ENCODE assay signal across 18 cellular contexts in the genomic region with DNA sequence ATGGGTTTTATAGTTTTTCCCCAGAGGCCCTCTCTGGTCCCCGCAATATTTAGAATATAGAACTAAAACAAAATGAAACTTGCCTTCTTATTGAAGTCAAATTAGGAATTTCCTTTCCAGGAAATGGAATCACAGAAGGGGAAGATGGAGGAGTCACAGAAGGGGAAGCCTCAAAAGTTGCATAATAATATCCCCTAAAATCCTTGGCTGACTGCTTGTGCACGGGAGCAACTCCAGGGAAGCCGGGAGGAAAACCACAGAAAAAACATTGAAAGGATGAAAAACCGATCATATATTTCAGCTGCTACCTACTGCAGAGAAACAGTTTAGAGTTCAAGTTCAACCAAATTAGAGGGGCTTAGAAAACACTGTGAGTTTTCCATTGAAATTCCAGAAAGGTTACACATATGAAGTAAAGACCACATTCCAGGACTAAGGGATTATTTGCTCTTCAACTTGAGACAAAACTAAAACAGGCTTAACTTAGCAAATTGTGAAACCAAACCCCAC.
"Had no signal": no experiment of that assay in that cellular context is flagged by ENCODE, and none has a peak within 500 bp of the region (broad histone marks: within the 10 kb centered on the region; RNA-seq: fewer than 3 reads in every experiment).

No MANE protein-coding gene starts in this region.

- H3K4me3 Mint-ChIP-seq: naive B cell; neural progenitor cell; stimulated activated memory B cell treated with anti-CD40 and anti-IgM and Interleukin-4, amounts not matched to agents 10 μg/mL and 1 μg/mL and 100 μg/mL, for 72 hours had no signal

- H2AFZ ChIP-seq: neural progenitor cell had no signal

- H3K36me3 ChIP-seq: ascending aorta, cardiac muscle cell, heart left ventricle, lower lobe of right lung, neural progenitor cell, pancreas, sigmoid colon had no signal

- FAIRE-seq: pancreas had no signal

- H3K27ac ChIP-seq: ascending aorta, cardiac muscle cell, dorsolateral prefrontal cortex, heart left ventricle, lower lobe of right lung, neural progenitor cell, pancreas, sigmoid colon had no signal

- H3K9me3 Mint-ChIP-seq: neural progenitor cell had no signal

- H3K9me3 ChIP-seq: ascending aorta, heart left ventricle, lower lobe of right lung, pancreas, sigmoid colon had no signal

- H3K4me1 Mint-ChIP-seq: naive B cell; neural progenitor cell; stimulated activated memory B cell treated with anti-CD40 and anti-IgM and Interleukin-4, amounts not matched to agents 10 μg/mL and 1 μg/mL and 100 μg/mL, for 72 hours had no signal

- H3K4me3 ChIP-seq: ascending aorta, cardiac muscle cell, dorsolateral prefrontal cortex, heart left ventricle, lower lobe of right lung, neural progenitor cell, pancreas, sigmoid colon had no signal

- H3K9ac ChIP-seq: neural progenitor cell had no signal

- H3K27me3 ChIP-seq: ascending aorta, pancreas, sigmoid colon had no signal

- H3K4me1 ChIP-seq: ascending aorta, heart left ventricle, lower lobe of right lung, neural progenitor cell, pancreas, sigmoid colon had no signal

- H3K4me2 ChIP-seq: neural progenitor cell had no signal

- ATAC-seq: heart left ventricle; left colon; lower lobe of right lung; pancreas; stimulated activated memory B cell treated with anti-CD40 and anti-IgM and Interleukin-4, amounts not matched to agents 10 μg/mL and 1 μg/mL and 100 μg/mL, for 72 hours had no signal

- H3K36me3 Mint-ChIP-seq: naive B cell; neural progenitor cell; stimulated activated memory B cell treated with anti-CD40 and anti-IgM and Interleukin-4, amounts not matched to agents 10 μg/mL and 1 μg/mL and 100 μg/mL, for 72 hours had no signal

- H3K27ac Mint-ChIP-seq: naive B cell; neural progenitor cell; stimulated activated memory B cell treated with anti-CD40 and anti-IgM and Interleukin-4, amounts not matched to agents 10 μg/mL and 1 μg/mL and 100 μg/mL, for 72 hours had no signal

- DNase-seq: activated CD4-positive, alpha-beta T cell treated with anti-CD3 and anti-CD28 coated beads, Interleukin-2, amount 50 U/mL, for 1 hour; activated naive CD4-positive, alpha-beta T cell treated with Interleukin-2 at 50 U/mL for 16 hours; activated T-cell treated with anti-CD3 and anti-CD28 coated beads for 4 hours; dorsolateral prefrontal cortex; erythroblast; foreskin melanocyte; heart left ventricle; left colon; lower lobe of right lung; midbrain; naive B cell; pancreas; sigmoid colon; stimulated activated CD4-positive, alpha-beta T cell treated with anti-CD3 and anti-CD28 coated beads, Interleukin-2, amount 100 ng/mL, for 48 hours had no signal
